Comparison of ENCODE assay signal across 18 cellular contexts in genomic region chr2:96920801-96921560, GRCh38.
"Had no signal": no experiment of that assay in that cellular context is flagged by ENCODE, and none has a peak within 500 bp of the region (broad histone marks: within the 10 kb centered on the region; RNA-seq: fewer than 3 reads in every experiment).

No MANE protein-coding gene starts in this region.

- H3K9me3 Mint-ChIP-seq: type B pancreatic cell had no signal

- H3K27me3 Mint-ChIP-seq: naive thymus-derived CD8-positive, alpha-beta T cell; type B pancreatic cell had no signal

- H3K9me3 ChIP-seq: adrenal gland, neutrophil, right lobe of liver, stomach had no signal

- H3K9ac ChIP-seq: parathyroid adenoma had no signal

- H2AFZ ChIP-seq: parathyroid adenoma had no signal

- H3K36me3 Mint-ChIP-seq: type B pancreatic cell had no signal

- H3K36me3 ChIP-seq: adrenal gland, neutrophil, right lobe of liver, stomach had no signal

- H3K4me1 ChIP-seq: adrenal gland, right lobe of liver had no signal

- ATAC-seq: naive thymus-derived CD8-positive, alpha-beta T cell; right lobe of liver had no signal

- H3K27me3 ChIP-seq: adrenal gland, right lobe of liver, stomach had no signal

- H3K27ac ChIP-seq: adrenal gland, neutrophil, parathyroid adenoma, right lobe of liver, stomach had no signal

- H3K27ac Mint-ChIP-seq: activated CD4-positive, alpha-beta T cell treated with anti-CD3 and anti-CD28 coated beads, Interleukin-2, amount 10 ng/mL, durations not matched to agents 24 days and 14 days; activated T-helper 1 cell treated with anti-CD3 and anti-CD28 coated beads, Interleukin-12 subunit alpha, Interleukin-12 subunit beta, Interleukin-2, Interleukin-4 antibody, amounts not matched to agents 30 ng/mL and 10 ng/mL and 1 ng/mL, durations not matched to agents 14 hours and 24 hours and 36 hours; dendritic cell treated with granulocyte-macrophage colony-stimulating factor and Interleukin-4, amounts not matched to agents 40 ng/mL and 50 ng/mL, for 4 days; type B pancreatic cell had no signal

- H3K4me3 ChIP-seq: adrenal gland, right lobe of liver, stomach had no signal

- H3K4me3 Mint-ChIP-seq: activated CD4-positive, alpha-beta T cell treated with anti-CD3 and anti-CD28 coated beads, Interleukin-2, amount 10 ng/mL, durations not matched to agents 24 days and 14 days; activated T-helper 1 cell treated with anti-CD3 and anti-CD28 coated beads, Interleukin-12 subunit alpha, Interleukin-12 subunit beta, Interleukin-2, Interleukin-4 antibody, amounts not matched to agents 30 ng/mL and 10 ng/mL and 1 ng/mL, durations not matched to agents 14 hours and 24 hours and 36 hours; dendritic cell treated with granulocyte-macrophage colony-stimulating factor and Interleukin-4, amounts not matched to agents 40 ng/mL and 50 ng/mL, for 4 days; type B pancreatic cell had no signal

- DNase-seq: activated CD4-positive, alpha-beta T cell treated with anti-CD3 and anti-CD28 coated beads, Interleukin-2, amount 10 ng/mL, durations not matched to agents 24 days and 14 days; activated CD4-positive, CD25-positive, alpha-beta regulatory T cell; activated gamma-delta T cell treated with Interleukin-2 at 50 U/mL for 16 hours; activated T-cell treated with anti-CD3 and anti-CD28 coated beads for 4 hours; adrenal gland; effector memory CD4-positive, alpha-beta T cell; mesenchymal stem cell; naive thymus-derived CD8-positive, alpha-beta T cell; right lobe of liver; small intestine; stimulated activated CD4-positive, alpha-beta T cell treated with anti-CD3 and anti-CD28 coated beads, Interleukin-4, amount 100 ng/mL, for 1 hour; T-helper 9 cell had no signal
